ENCODE assay signal across 8 cellular contexts in the genomic region with DNA sequence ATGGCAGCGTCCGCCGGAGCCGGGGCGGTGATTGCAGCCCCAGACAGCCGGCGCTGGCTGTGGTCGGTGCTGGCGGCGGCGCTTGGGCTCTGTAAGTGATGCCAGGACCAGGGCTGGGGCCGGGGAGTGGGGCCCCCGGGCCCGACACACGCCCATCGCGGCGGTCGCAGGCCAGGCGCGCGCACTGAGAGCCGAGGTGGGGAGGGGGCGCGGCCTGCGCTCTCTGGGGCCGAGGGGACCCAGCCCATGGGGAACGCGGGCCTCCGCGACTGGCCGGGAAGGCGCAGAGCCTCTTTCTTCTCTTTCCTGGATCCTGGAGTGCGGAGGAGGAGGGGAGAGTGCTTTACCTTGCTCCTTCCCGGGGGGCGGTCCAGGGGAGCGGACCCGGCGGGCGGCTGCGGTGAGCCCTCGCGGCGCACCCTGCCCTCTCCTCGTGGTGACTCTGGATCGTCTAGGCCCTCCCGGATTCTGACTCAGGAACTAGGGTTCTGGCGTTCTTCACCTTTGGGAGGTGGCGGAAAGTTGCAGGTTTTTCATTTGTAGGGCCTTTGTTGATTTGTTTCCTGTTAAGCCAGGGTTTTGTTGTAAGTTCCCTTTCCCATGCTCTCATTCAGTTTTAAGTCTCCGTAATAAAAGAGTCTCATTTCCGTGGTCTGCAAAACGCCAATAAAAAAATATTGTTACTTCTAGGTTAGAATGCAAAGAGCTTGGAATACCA. TPM values are rescaled to one million over a fixed set of nuclear protein-coding genes. Genes with fewer than 3 reads are reported as not detected.
A peak's percentile ranks its signal among the peaks of the same experiment; 100 is the strongest.
DNase-seq lines count a peak whose midpoint lies in the region; FAIRE-seq and TF ChIP-seq lines count a peak whose summit lies in the region.

No MANE protein-coding gene starts in this region.

- peaks cover 60% of the 10 kb centered on the region for H3K4me1 Mint-ChIP-seq in activated CD4-positive, alpha-beta T cell treated with anti-CD3 and anti-CD28 coated beads, Interleukin-2, amount 10 ng/mL, durations not matched to agents 24 days and 14 days

- no peak for FAIRE-seq in urothelium cell line (lab: Jason Lieb, UNC)

- H3K27ac Mint-ChIP-seq in activated CD4-positive, alpha-beta T cell treated with anti-CD3 and anti-CD28 coated beads, Interleukin-2, amount 10 ng/mL, durations not matched to agents 24 days and 14 days: peak overlapping the region; percentile 43

- peak overlapping the region; percentile 96 for H3K4me3 Mint-ChIP-seq in activated CD4-positive, alpha-beta T cell treated with anti-CD3 and anti-CD28 coated beads, Interleukin-2, amount 10 ng/mL, durations not matched to agents 24 days and 14 days

- POLR2A ChIA-PET in HEK293T (lab: Yijun Ruan, JAX): interaction anchor here (0.6 to 0.9 kb wide), 3 partner anchors 9 to 492 kb away, joined by 3 read pairs; a partner anchor contains a TSS

- no peaks in the 10 kb centered on the region for H3K27me3 Mint-ChIP-seq in activated CD4-positive, alpha-beta T cell treated with anti-CD3 and anti-CD28 coated beads, Interleukin-2, amount 10 ng/mL, durations not matched to agents 24 days and 14 days

- intact Hi-C loops in activated CD4-positive, alpha-beta T cell treated with anti-CD3 and anti-CD28 coated beads, Interleukin-2, amount 10 ng/mL, durations not matched to agents 24 days and 14 days (cut with micrococcal nuclease): loop anchor here (2.0 kb wide), 1 partner anchor 214 kb away; a partner anchor contains a TSS

- DNase-seq in NCI-H345 (lab: John Stamatoyannopoulos, UW): peak; percentile 71
- no peak for DNase-seq in NCI-H345 treated with DMSO at 0.1 percent for 48 hours (lab: John Stamatoyannopoulos, UW; ENCODE audit: unreplicated experiment)
- peak; percentile 53 for DNase-seq in HEK293T (ENCODE audit: extremely low spot score)
- peak; percentile 73 for DNase-seq in M059J (ENCODE audit: low read depth)
- DNase-seq in activated CD4-positive, alpha-beta T cell treated with anti-CD3 and anti-CD28 coated beads, Interleukin-2, amount 10 ng/mL, durations not matched to agents 24 days and 14 days: peak; percentile 80
- DNase-seq in erythroblast (lab: John Stamatoyannopoulos, UW): peak; percentile 48 to 65
- peak; percentile 47 for DNase-seq in myocyte (ENCODE audit: low read depth)
- DNase-seq in urothelium cell line (ENCODE audit: low spot score): peak; percentile 60

- TF ChIP-seq POLR2A in erythroblast (IDR thresholded peaks at IDR 0.05; ENCODE audit: low read length): no peak

- peaks cover 10% of the 10 kb centered on the region for H3K36me3 Mint-ChIP-seq in activated CD4-positive, alpha-beta T cell treated with anti-CD3 and anti-CD28 coated beads, Interleukin-2, amount 10 ng/mL, durations not matched to agents 24 days and 14 days (ENCODE audit: low read depth)

- CTCF ChIA-PET in HEK293T (lab: Yijun Ruan, JAX): interaction anchor here (0.8 to 1.0 kb wide), 2 partner anchors 28 to 134 kb away, joined by 3 read pairs; no protein-coding TSS in a partner anchor

- no peaks in the 10 kb centered on the region for H3K9me3 Mint-ChIP-seq in activated CD4-positive, alpha-beta T cell treated with anti-CD3 and anti-CD28 coated beads, Interleukin-2, amount 10 ng/mL, durations not matched to agents 24 days and 14 days

TF ChIP-seq in HEK293T, 16 proteins besides CTCF, POLR2A, EP300 and RAD21:
- TF ChIP-seq L3MBTL2 (conservative IDR thresholded peaks at IDR 0.05) (peak; percentile 51; the same call in 1 of the 2 replicates), ARNT (IDR thresholded peaks at IDR 0.05) (no peak), SUZ12 (IDR thresholded peaks at IDR 0.05) (no peak)

RNA-seq across cellular contexts. Expression of a gene that starts 0.5 kb away (rescaled TPM):
- total RNA-seq in M059J (2014; rRNA removed; shearing (Covaris generic)): 79.3 and 110 TPM in 2 replicates
- 39.3 and 41.8 TPM in 2 replicates for total RNA-seq in activated CD4-positive, alpha-beta T cell treated with anti-CD3 and anti-CD28 coated beads, Interleukin-2, amount 10 ng/mL, durations not matched to agents 24 days and 14 days
- total RNA-seq in myocyte: 38.6 and 39.3 TPM in 2 replicates
- 129 TPM for polyA plus RNA-seq in myocyte (2012)
